8 cellular contexts compared by ENCODE assay signal in genomic region chr4:71270901-71271300, GRCh38.
DNase-seq lines count a peak whose midpoint lies in the region; TF ChIP-seq lines count a peak whose summit lies in the region.

No MANE protein-coding gene starts in this region.

- H3K4me3 ChIP-seq in GM23248 (no peak overlapping the region), fibroblast of the aortic adventitia (ENCODE audit: low read depth, low read length) (no peak overlapping the region), thyroid gland (replicated peaks in 1 of 3) (no peak overlapping the region), suprapubic skin (no peak overlapping the region)

- H3K27ac ChIP-seq in GM23248, result no peak overlapping the region
- no peak overlapping the region for H3K27ac ChIP-seq in thyroid gland
- no peak overlapping the region for H3K27ac ChIP-seq in suprapubic skin

- peaks cover 32% of the 10 kb centered on the region for H3F3A ChIP-seq in GM23248 (ENCODE audit: insufficient read depth)

- no peaks in the 10 kb centered on the region for H3K9me2 ChIP-seq in GM23248 (ENCODE audit: insufficient read depth)

- H3K4me1 ChIP-seq in GM23248 (ENCODE audit: insufficient read depth) (peaks cover 43% of the 10 kb centered on the region), thyroid gland (peaks cover 10 to 11% of the 10 kb centered on the region in 2 donors), suprapubic skin (peaks cover 3% of the 10 kb centered on the region)

- H3K36me3 ChIP-seq in GM23248 (ENCODE audit: low read depth) (no peaks in the 10 kb centered on the region), thyroid gland (no peaks in the 10 kb centered on the region), suprapubic skin (no peaks in the 10 kb centered on the region)

- TF ChIP-seq EP300 in suprapubic skin (IDR thresholded peaks at IDR 0.05), result no peak

- intact Hi-C loops in thyroid gland (cut with DNase I), result no loop called here

- H3K79me2 ChIP-seq in GM23248 (ENCODE audit: insufficient read depth), result no peaks in the 10 kb centered on the region

- DNase-seq in activated CD4-positive, alpha-beta T cell treated with anti-CD3 and anti-CD28 coated beads for 48 hours, result peak; percentile 24
- no peak for DNase-seq in activated CD4-positive, alpha-beta T cell treated with anti-CD3 and anti-CD28 coated beads for 1 hour
- DNase-seq in GM23248 (peak; percentile 47), NCI-H69 (lab: John Stamatoyannopoulos, UW) (peak; percentile 0), fibroblast of the aortic adventitia (ENCODE audit: low read depth) (peak; percentile 49), thyroid gland (peak; percentile 14 to 21), GM03348 (ENCODE audit: low spot score) (no peak), suprapubic skin (ENCODE audit: low spot score in 2 of 2) (no peak)

- H3K27me3 ChIP-seq in GM23248 (replicated peaks; ENCODE audit: insufficient read depth) (no peaks in the 10 kb centered on the region), thyroid gland (no peaks in the 10 kb centered on the region), suprapubic skin (no peaks in the 10 kb centered on the region)

- H2AFZ ChIP-seq in GM23248, result no peak overlapping the region

- H4K20me1 ChIP-seq in GM23248 (ENCODE audit: insufficient read depth), result no peaks in the 10 kb centered on the region

- no peak overlapping the region for H3K9ac ChIP-seq in GM23248

- in situ Hi-C loops in GM23248 (cut with MboI), result no loop called here

- H3K4me2 ChIP-seq in GM23248 (ENCODE audit: unreplicated experiment), result no peak overlapping the region

- TF ChIP-seq POLR2A in thyroid gland (IDR thresholded peaks at IDR 0.05) (no peak), suprapubic skin (IDR thresholded peaks at IDR 0.05) (no peak)

- WGBS in GM23248 (ENCODE audit: low coverage in 1 of 2, low lambda C conversion rate in 2 of 2, missing lambda C conversion rate in 2 of 2), 2 experiments, result 79 to 88% methylated on average over 1 of the region's 1 CpG
- WGBS in thyroid gland, 2 donors, result 24 to 35% methylated on average over 1 of the region's 1 CpG
- 42% methylated on average over 1 of the region's 1 CpG for WGBS in suprapubic skin

- H3K9me3 ChIP-seq in GM23248 (ENCODE audit: low read depth) (no peaks in the 10 kb centered on the region), thyroid gland (no peaks in the 10 kb centered on the region), suprapubic skin (no peaks in the 10 kb centered on the region)

- TF ChIP-seq CTCF in fibroblast of the aortic adventitia (IDR thresholded peaks at IDR 0.05; ENCODE audit: insufficient read depth, low read length), result peak; percentile 37
- TF ChIP-seq CTCF in thyroid gland (IDR thresholded peaks at IDR 0.05), result peak in 2 of 6 experiments; percentile 17 to 33
- no peak for TF ChIP-seq CTCF in suprapubic skin (IDR thresholded peaks at IDR 0.05)

Comparison
In these comparisons a context has a peak if more than half of its experiments do, and no peak if none do; other contexts are left out.
1. DNase-seq: peak in activated CD4-positive, alpha-beta T cell treated with anti-CD3 and anti-CD28 coated beads for 48 hours (single experiment), GM23248 (single experiment), NCI-H69 (single experiment), fibroblast of the aortic adventitia (single experiment) and thyroid gland (2 of 2); none in activated CD4-positive, alpha-beta T cell treated with anti-CD3 and anti-CD28 coated beads for 1 hour (single experiment), GM03348 (single experiment) and suprapubic skin (0 of 2).